In the genomic region with DNA sequence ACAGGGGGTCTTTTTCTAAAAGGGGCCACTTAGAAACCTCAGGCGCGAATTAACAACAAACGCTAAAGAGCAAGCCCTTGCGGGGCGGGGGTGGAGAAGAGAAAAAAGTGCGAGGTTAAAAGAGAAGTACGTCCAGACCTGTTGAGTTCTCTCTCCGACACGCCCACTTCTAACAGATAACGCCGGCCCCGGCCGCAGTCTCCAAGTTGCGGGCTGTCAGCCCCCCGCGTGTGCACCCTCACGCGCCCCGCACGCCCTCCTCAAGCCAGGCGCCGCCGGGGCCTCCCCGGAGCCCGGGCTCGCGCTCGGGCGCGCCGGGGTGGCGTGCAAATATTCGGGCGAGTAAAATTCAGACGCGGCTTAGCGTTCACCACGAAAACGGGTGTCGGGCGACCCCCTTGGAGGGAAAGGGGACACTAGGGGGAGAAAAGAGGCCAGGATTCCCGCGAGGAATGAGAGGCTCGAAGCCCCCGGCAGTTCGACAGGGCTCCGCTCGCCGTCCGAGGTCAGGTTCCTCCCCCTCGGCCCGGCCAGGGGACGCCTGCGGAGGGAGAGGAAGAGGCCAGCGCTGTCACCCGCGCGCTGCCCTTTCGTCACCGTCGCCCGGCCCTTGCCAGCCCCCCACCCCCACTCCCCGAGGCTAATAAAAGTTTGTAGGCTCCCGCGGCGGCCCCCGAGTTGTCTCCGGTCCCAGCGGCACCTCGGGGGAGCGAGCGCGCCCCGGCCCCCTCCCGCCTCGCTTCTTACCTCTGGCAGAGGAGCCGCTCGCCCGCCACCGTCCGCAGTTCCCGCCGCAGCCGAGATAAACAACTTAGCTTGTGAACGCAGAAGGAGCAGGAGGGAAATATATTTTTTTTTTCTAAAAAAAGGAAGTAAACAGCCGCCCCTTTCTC, we compare ENCODE assay signal across 8 cellular contexts. TPM values are rescaled to one million over a fixed set of nuclear protein-coding genes. Genes with fewer than 3 reads are reported as not detected.
DNase-seq lines count a peak whose midpoint lies in the region; ATAC-seq and TF ChIP-seq lines count a peak whose summit lies in the region.

No MANE protein-coding gene starts in this region.

- peak overlapping the region; percentile 87 for H3K4me3 Mint-ChIP-seq in neural crest cell

- H3K36me3 ChIP-seq in BJ (ENCODE audit: control insufficient read depth, insufficient read depth, low read length) (0 out of 2 replicates have a peak, but pooled peaks cover 2% of the 10 kb centered on the region), gastroesophageal sphincter (no peaks in the 10 kb centered on the region), thoracic aorta (no peaks in the 10 kb centered on the region)

- no peak for TF ChIP-seq EP300 in gastroesophageal sphincter (IDR thresholded peaks at IDR 0.05)

- H3K4me3 ChIP-seq in BJ (ENCODE audit: low read depth, low read length) (peak overlapping the region; percentile 89), HFF-Myc (replicated peaks; ENCODE audit: low read depth, low read length) (peak overlapping the region; percentile 72), gastroesophageal sphincter (peak overlapping the region; percentile 54 to 93), thoracic aorta (peak overlapping the region; percentile 93)

- ATAC-seq in gastroesophageal sphincter: no peak
- no peak for ATAC-seq in thoracic aorta (ENCODE audit: insufficient number of reproducible peaks, low FRiP score, low read depth)
- ATAC-seq in GM18909 (IDR thresholded peaks at IDR 0.05; ENCODE audit: poor library complexity, unreplicated experiment): no peak

- CTCF ChIA-PET in BJ (lab: Yijun Ruan, JAX): interaction anchor here (0.7 to 2.8 kb wide), 24 partner anchors 9 to 521 kb away, joined by 3 to 22 read pairs (median 4); no protein-coding TSS in a partner anchor

- H3K36me3 Mint-ChIP-seq in neural crest cell (ENCODE audit: low read depth): no peaks in the 10 kb centered on the region

- H3K27me3 Mint-ChIP-seq in neural crest cell (ENCODE audit: low read depth): peaks cover 69% of the 10 kb centered on the region

- no peak for TF ChIP-seq POLR2A in gastroesophageal sphincter (IDR thresholded peaks at IDR 0.05)

- peaks cover 4% of the 10 kb centered on the region for H3K9me3 Mint-ChIP-seq in neural crest cell

- no peak overlapping the region for H3K27ac Mint-ChIP-seq in neural crest cell (ENCODE audit: unreplicated experiment)

- H3K9me3 ChIP-seq in gastroesophageal sphincter (no peaks in the 10 kb centered on the region), thoracic aorta (no peaks in the 10 kb centered on the region)

- peaks cover 0 to 31% (median 0%) of the 10 kb centered on the region in 3 donors for H3K4me1 ChIP-seq in gastroesophageal sphincter
- H3K4me1 ChIP-seq in thoracic aorta (ENCODE audit: control insufficient read depth in 1 of 2, low read depth in 2 of 2): peaks cover 11 to 38% of the 10 kb centered on the region in 2 donors

- H3K27ac ChIP-seq in gastroesophageal sphincter: peak overlapping the region; percentile 77 to 100 (median 96)
- peak overlapping the region; percentile 95 to 97 for H3K27ac ChIP-seq in thoracic aorta

- 0 to 2% methylated on average over 4 to 13 of the region's 86 CpGs for WGBS in gastroesophageal sphincter (ENCODE audit: low coverage in 1 of 2), 2 donors

- DNase-seq in BJ (ENCODE audit: low read depth) (no peak), HFF-Myc (ENCODE audit: extremely low read depth, low read depth) (no peak), SHP77 (lab: John Stamatoyannopoulos, UW) (peak; percentile 51 to 59), neural crest cell (ENCODE audit: low read depth, low spot score) (peak; percentile 40), thoracic aorta (ENCODE audit: low spot score) (peak; percentile 12)
- peak; percentile 20 to 57 (median 40) for DNase-seq in activated naive CD4-positive, alpha-beta T cell (lab: John Stamatoyannopoulos, UW)

- POLR2A ChIA-PET in BJ (lab: Charles Lee): no interaction called here

- TF ChIP-seq CTCF in BJ (IDR thresholded peaks at IDR 0.05; ENCODE audit: insufficient read depth, low read depth, low read length): no peak
- no peak for TF ChIP-seq CTCF in HFF-Myc (IDR thresholded peaks at IDR 0.05; ENCODE audit: low read depth, low read length, missing control alignments)
- peak in 1 of 4 experiments; percentile 5 for TF ChIP-seq CTCF in gastroesophageal sphincter (IDR thresholded peaks at IDR 0.05)
- TF ChIP-seq CTCF in neural crest cell (conservative IDR thresholded peaks at IDR 0.05): peak; percentile 11
- no peak for TF ChIP-seq CTCF in thoracic aorta (IDR thresholded peaks at IDR 0.05)

- H3K4me1 Mint-ChIP-seq in neural crest cell: peaks cover 28% of the 10 kb centered on the region

- no peaks in the 10 kb centered on the region for H3K27me3 ChIP-seq in BJ (ENCODE audit: control insufficient read depth, insufficient read depth, low read length)
- no peaks in the 10 kb centered on the region for H3K27me3 ChIP-seq in gastroesophageal sphincter
- no peaks in the 10 kb centered on the region for H3K27me3 ChIP-seq in thoracic aorta (replicated peaks; ENCODE audit: insufficient read depth)

RNA-seq across cellular contexts. Expression of a gene that starts 0.8 kb away (rescaled TPM):
- 22.4 and 33.7 TPM in 2 replicates for polyA plus RNA-seq in BJ (2011; rRNA removed)
- polyA minus RNA-seq in BJ (2011; rRNA and poly(A)+ RNA removed): 27.9 and 29.1 TPM in 2 replicates
- total RNA-seq in gastroesophageal sphincter: 100 to 1,000 TPM in 1 of 4 donors, 10 to 100 TPM in 3; 69.7 to 103 (median 85.6) TPM
- total RNA-seq in neural crest cell: 1.3 and 1.8 TPM in 2 replicates
- 10 to 100 TPM; 56.5 to 58.1 TPM for total RNA-seq in thoracic aorta

Comparison
In these comparisons a context has a peak if more than half of its experiments do, and no peak if none do; other contexts are left out.
1. DNase-seq: peak in SHP77 (2 of 2), activated naive CD4-positive, alpha-beta T cell (4 of 4), neural crest cell (single experiment) and thoracic aorta (single experiment); none in BJ (single experiment) and HFF-Myc (single experiment).
2. RNA of a gene that starts 0.8 kb away (total RNA-seq): 69.7 to 103 TPM in gastroesophageal sphincter and 56.5 to 58.1 TPM in thoracic aorta; 1.3 to 1.8 TPM in neural crest cell; every median in the first group is over 10 times any median in the second.
3. Peak in every context shown above with its lines, with median percentiles within 50 percentile points of each other: H3K4me3 ChIP-seq.